In the genomic region with DNA sequence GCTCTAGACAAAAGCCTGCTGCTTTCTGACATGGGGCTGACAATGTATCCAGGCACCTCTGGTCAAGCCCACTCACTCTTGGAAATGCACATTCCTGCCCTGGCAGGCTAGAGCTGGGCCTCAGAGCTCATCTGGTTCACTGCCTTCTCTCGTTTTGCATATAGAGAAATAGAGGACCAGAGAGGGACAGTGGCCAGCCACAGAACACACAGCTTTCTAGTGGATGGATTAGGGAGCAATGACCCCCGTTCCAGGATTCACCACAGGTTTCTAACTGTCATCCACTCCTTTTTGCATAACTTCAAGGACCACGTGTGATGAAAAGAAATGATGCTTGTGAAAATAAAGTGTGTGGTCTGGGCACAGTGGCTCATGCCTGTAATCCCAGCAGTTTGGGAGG, we compare ENCODE assay signal across 1 cellular context.
TF ChIP-seq lines count a peak whose summit lies in the region.

No MANE protein-coding gene starts in this region.

TF ChIP-seq in HepG2, 621 proteins besides CTCF, POLR2A, EP300 and RAD21 (continued from another document):
- TF ChIP-seq, protein P1, sequence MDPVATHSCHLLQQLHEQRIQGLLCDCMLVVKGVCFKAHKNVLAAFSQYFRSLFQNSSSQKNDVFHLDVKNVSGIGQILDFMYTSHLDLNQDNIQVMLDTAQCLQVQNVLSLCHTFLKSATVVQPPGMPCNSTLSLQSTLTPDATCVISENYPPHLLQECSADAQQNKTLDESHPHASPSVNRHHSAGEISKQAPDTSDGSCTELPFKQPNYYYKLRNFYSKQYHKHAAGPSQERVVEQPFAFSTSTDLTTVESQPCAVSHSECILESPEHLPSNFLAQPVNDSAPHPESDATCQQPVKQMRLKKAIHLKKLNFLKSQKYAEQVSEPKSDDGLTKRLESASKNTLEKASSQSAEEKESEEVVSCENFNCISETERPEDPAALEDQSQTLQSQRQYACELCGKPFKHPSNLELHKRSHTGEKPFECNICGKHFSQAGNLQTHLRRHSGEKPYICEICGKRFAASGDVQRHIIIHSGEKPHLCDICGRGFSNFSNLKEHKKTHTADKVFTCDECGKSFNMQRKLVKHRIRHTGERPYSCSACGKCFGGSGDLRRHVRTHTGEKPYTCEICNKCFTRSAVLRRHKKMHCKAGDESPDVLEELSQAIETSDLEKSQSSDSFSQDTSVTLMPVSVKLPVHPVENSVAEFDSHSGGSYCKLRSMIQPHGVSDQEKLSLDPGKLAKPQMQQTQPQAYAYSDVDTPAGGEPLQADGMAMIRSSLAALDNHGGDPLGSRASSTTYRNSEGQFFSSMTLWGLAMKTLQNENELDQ (CRISPR knock-in tag; IDR thresholded peaks at IDR 0.05; ENCODE audit: borderline replicate concordance), result no peak
- TF ChIP-seq ZNF768 (CRISPR knock-in tag; IDR thresholded peaks at IDR 0.05), result peak; percentile 50; the same call in 1 of the 2 replicates
